ENCODE assay signal across 8 cellular contexts in genomic region chr5:157142317-157143126, GRCh38. TPM values are rescaled to one million over a fixed set of nuclear protein-coding genes. Genes with fewer than 3 reads are reported as not detected.
DNase-seq lines count a peak whose midpoint lies in the region; ATAC-seq and TF ChIP-seq lines count a peak whose summit lies in the region.

A gene with protein sequence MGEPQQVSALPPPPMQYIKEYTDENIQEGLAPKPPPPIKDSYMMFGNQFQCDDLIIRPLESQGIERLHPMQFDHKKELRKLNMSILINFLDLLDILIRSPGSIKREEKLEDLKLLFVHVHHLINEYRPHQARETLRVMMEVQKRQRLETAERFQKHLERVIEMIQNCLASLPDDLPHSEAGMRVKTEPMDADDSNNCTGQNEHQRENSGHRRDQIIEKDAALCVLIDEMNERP (minus strand): TSS chr5:157142865. CDS start chr5:157139431, 3,434 bp downstream.

- no peak for TF ChIP-seq CTCF in activated B cell treated with CpG ODN at 0.5 μM for 24 hours (IDR thresholded peaks at IDR 0.05)

- intact Hi-C loops in activated B cell treated with CpG ODN at 0.5 μM for 24 hours (cut with micrococcal nuclease): loop anchor here (1.0 to 10.0 kb wide), 5 partner anchors 30 to 740 kb away; partner anchors contain the start of genes CYFIP2 and HAVCR2

- in situ Hi-C loops in GM18951 (cut with MboI; ENCODE audit: low sequenced_read_pairs, unreplicated experiment): loop anchor here (25.0 kb wide), 1 partner anchor 480 kb away; no protein-coding TSS in a partner anchor

- TF ChIP-seq POLR2A in GM18951 (IDR thresholded peaks at IDR 0.05; ENCODE audit: extremely low read depth, insufficient read depth, insufficient read length): peak; percentile 90

- CTCF ChIA-PET in activated B cell treated with CpG ODN at 0.5 μM for 24 hours (lab: Charles Lee): interaction anchor here (1.0 to 2.4 kb wide), 5 partner anchors 10 to 186 kb away, joined by 3 to 21 read pairs (median 4); no protein-coding TSS in a partner anchor

- H3K4me1 Mint-ChIP-seq in activated B cell treated with CpG ODN at 0.5 μM for 24 hours: peaks cover 45% of the 10 kb centered on the region

- no peaks in the 10 kb centered on the region for H3K9me3 Mint-ChIP-seq in activated B cell treated with CpG ODN at 0.5 μM for 24 hours

- H3K36me3 Mint-ChIP-seq in activated B cell treated with CpG ODN at 0.5 μM for 24 hours (ENCODE audit: low read depth): peaks cover 30% of the 10 kb centered on the region

- H3K27me3 Mint-ChIP-seq in activated B cell treated with CpG ODN at 0.5 μM for 24 hours: no peaks in the 10 kb centered on the region

- peak within 1 kb of the TSS; percentile 99 for H3K27ac Mint-ChIP-seq in activated B cell treated with CpG ODN at 0.5 μM for 24 hours

- peak; percentile 99 for DNase-seq in AG08395 (ENCODE audit: low spot score)
- peak; percentile 99 for DNase-seq in NCI-H345 (lab: John Stamatoyannopoulos, UW)
- peak; percentile 75 for DNase-seq in activated B cell treated with CpG ODN at 0.5 μM for 24 hours
- peak; percentile 97 for DNase-seq in central memory CD4-positive, alpha-beta T cell
- peak; percentile 100 for DNase-seq in iris pigment epithelial cell (ENCODE audit: low read depth)
- DNase-seq in stimulated activated CD4-positive, alpha-beta T cell treated with anti-CD3 and anti-CD28 coated beads, Interleukin-12 subunit alpha, Interleukin-12 subunit beta, amount 100 ng/mL, for 24 hours (ENCODE audit: low read depth in 2 of 2): peak; percentile 81 to 86

- ATAC-seq in HG03196 (IDR thresholded peaks at IDR 0.05; ENCODE audit: unreplicated experiment): peak; percentile 100
- ATAC-seq in activated B cell treated with CpG ODN at 0.5 μM for 24 hours (ENCODE audit: low read depth): peak; percentile 97

- H3K4me3 Mint-ChIP-seq in activated B cell treated with CpG ODN at 0.5 μM for 24 hours: peak within 1 kb of the TSS; percentile 99

- POLR2A ChIA-PET in activated B cell treated with CpG ODN at 0.5 μM for 24 hours (lab: Charles Lee): interaction anchor here (0.5 to 2.8 kb wide), 20 partner anchors 9 to 589 kb away, joined by 3 to 47 read pairs (median 6); partner anchors contain the start of genes CYFIP2, HAVCR2 and THG1L

RNA-seq across cellular contexts. Expression of the gene that starts here (rescaled TPM):
- 14.0 and 16.1 TPM in 2 replicates for total RNA-seq in activated B cell treated with CpG ODN at 0.5 μM for 24 hours

Comparison
In these comparisons a context has a peak if more than half of its experiments do, and no peak if none do; other contexts are left out.
1. Peak in every context shown above with its lines: DNase-seq and ATAC-seq.